Comparison of ENCODE assay signal across 9 cellular contexts in genomic region chr18:50744253-50744652, GRCh38.
"Had no signal": no experiment of that assay in that cellular context is flagged by ENCODE, and none has a peak within 500 bp of the region (broad histone marks: within the 10 kb centered on the region; RNA-seq: fewer than 3 reads in every experiment).

No MANE protein-coding gene starts in this region.

- H3K27ac Mint-ChIP-seq: IgD-negative memory B cell had no signal

- H3K4me3 ChIP-seq: K562 had no signal

- H3K27ac ChIP-seq: HL-60, KMS-11 had no signal

- FAIRE-seq: HepG2, HTR-8/SVneo, K562 had no signal

- DNase-seq: IMR-90, KBM-7, KG1 had no signal

- ATAC-seq: HepG2, K562 had no signal
